In the genomic region with DNA sequence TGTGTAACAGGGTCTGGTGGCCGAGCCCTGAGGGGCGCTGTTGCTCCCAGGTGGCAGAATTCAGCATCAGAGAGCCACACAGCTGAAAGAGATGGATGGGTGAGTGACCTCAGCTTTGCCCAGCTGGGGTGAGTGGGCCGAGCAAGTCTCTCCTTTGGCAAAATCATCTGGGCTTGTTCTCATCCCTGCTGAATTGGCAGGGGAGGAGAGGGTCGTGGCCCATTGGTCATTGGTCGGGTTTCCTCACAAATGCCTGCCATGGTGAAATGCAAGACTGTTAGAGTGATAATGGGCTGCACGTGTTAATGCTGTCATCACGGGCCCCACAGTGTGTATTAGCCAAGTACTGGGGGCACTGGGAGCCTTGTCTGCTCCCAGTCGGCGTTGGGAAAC, we compare ENCODE assay signal across 12 cellular contexts. TPM values are rescaled to one million over a fixed set of nuclear protein-coding genes. Genes with fewer than 3 reads are reported as not detected.
DNase-seq lines count a peak whose midpoint lies in the region; ATAC-seq and TF ChIP-seq lines count a peak whose summit lies in the region.
"Had no signal": no experiment of that assay in that cellular context is flagged by ENCODE, and none has a peak within 500 bp of the region (broad histone marks: within the 10 kb centered on the region; RNA-seq: fewer than 3 reads in every experiment).

No MANE protein-coding gene starts in this region.

- H3K4me3 ChIP-seq in ascending aorta (no peak overlapping the region), SJCRH30 (no peak overlapping the region)

- H3K9me3 ChIP-seq in ascending aorta (no peaks in the 10 kb centered on the region), SJCRH30 (replicated peaks) (no peaks in the 10 kb centered on the region)

- no peaks in the 10 kb centered on the region for H3K9me3 Mint-ChIP-seq in CD14-positive monocyte
- H3K9me3 Mint-ChIP-seq: T-helper 1 cell treated with Interleukin-12 subunit alpha and Interleukin-12 subunit beta and Interleukin-4 antibody, amounts not matched to agents 30 μg/mL and 1 μg/mL, for 36 hours had no signal

- H3K4me1 ChIP-seq in ascending aorta (peaks cover 24 to 79% of the 10 kb centered on the region in 2 donors), SJCRH30 (peaks cover 29% of the 10 kb centered on the region)

- ATAC-seq in left cardiac atrium, result peak; percentile 14 to 28

- peaks cover 66 to 84% of the 10 kb centered on the region in 2 donors for H3K36me3 Mint-ChIP-seq in CD14-positive monocyte

- no peak for DNase-seq in CD14-positive monocyte (ENCODE audit: low spot score)
- DNase-seq in ascending aorta (ENCODE audit: low spot score in 2 of 2), result peak in 1 of 2 donors; percentile 70
- peak; percentile 50 for DNase-seq in left cardiac atrium
- peak; percentile 71 for DNase-seq in renal cortical epithelial cell (ENCODE audit: low read depth)
- DNase-seq in NCI-H345 treated with DMSO at 0.1 percent for 48 hours (lab: John Stamatoyannopoulos, UW; ENCODE audit: unreplicated experiment), result no peak
- no peak for DNase-seq in SJCRH30
- DNase-seq in DMS79 (lab: John Stamatoyannopoulos, UW), result no peak
- DNase-seq in NCI-H345 (lab: John Stamatoyannopoulos, UW), result no peak
- DNase-seq: AML-193; NCI-H1105; stimulated activated CD4-positive, alpha-beta T cell treated with anti-CD3 and anti-CD28 coated beads, Interleukin-2, amount 100 ng/mL, for 48 hours had no signal

- H3K4me1 Mint-ChIP-seq in CD14-positive monocyte, result peaks cover 54% of the 10 kb centered on the region

- H3K36me3 ChIP-seq in ascending aorta (peaks cover 0 to 21% of the 10 kb centered on the region in 2 donors), SJCRH30 (peaks cover 4% of the 10 kb centered on the region; the same call in 1 of the 2 replicates)

- H3K27me3 ChIP-seq in ascending aorta (no peaks in the 10 kb centered on the region), SJCRH30 (no peaks in the 10 kb centered on the region)

- peak overlapping the region in 5 of 7 donors; percentile 61 to 81 (median 78) for H3K27ac Mint-ChIP-seq in CD14-positive monocyte
- H3K27ac Mint-ChIP-seq: T-helper 1 cell treated with Interleukin-12 subunit alpha and Interleukin-12 subunit beta and Interleukin-4 antibody, amounts not matched to agents 30 μg/mL and 1 μg/mL, for 36 hours had no signal

- H3K4me3 Mint-ChIP-seq in CD14-positive monocyte, result no peak overlapping the region
- H3K4me3 Mint-ChIP-seq: T-helper 1 cell treated with Interleukin-12 subunit alpha and Interleukin-12 subunit beta and Interleukin-4 antibody, amounts not matched to agents 30 μg/mL and 1 μg/mL, for 36 hours had no signal

- intact Hi-C loops in CD14-positive monocyte (cut with micrococcal nuclease), result no loop called here
- intact Hi-C loops in ascending aorta (cut with DNase I), result loop anchor here (5.0 kb wide), 1 partner anchor 87 kb away; no protein-coding TSS in a partner anchor
- intact Hi-C loops in left cardiac atrium (cut with DNase I), result no loop called here

- H3K27me3 Mint-ChIP-seq in CD14-positive monocyte (ENCODE audit: low read depth in 3 of 3), result peaks cover 0 to 2% (median 0%) of the 10 kb centered on the region in 3 donors

- H3K27ac ChIP-seq in ascending aorta (peak overlapping the region; percentile 96 to 98), SJCRH30 (no peak overlapping the region)

- TF ChIP-seq CTCF in CD14-positive monocyte (IDR thresholded peaks at IDR 0.05), result no peak
- no peak for TF ChIP-seq CTCF in ascending aorta (IDR thresholded peaks at IDR 0.05)

RNA-seq across cellular contexts. Expression of gene ABHD2, which starts 15.9 kb away (rescaled TPM):
- 10 to 100 TPM; 37.3 to 67.1 TPM for polyA plus RNA-seq in CD14-positive monocyte
- total RNA-seq in ascending aorta (228 TPM), left cardiac atrium (100 to 1,000 TPM in 1 of 2 donors, 10 to 100 TPM in 1; 91.6 to 208 TPM), renal cortical epithelial cell (78.7 and 82.1 TPM in 2 replicates)
- 25.5 and 27.7 TPM in 2 replicates for total RNA-seq in SJCRH30 (2014; rRNA removed; shearing (Covaris generic))

Comparison
In these comparisons a context has a peak if more than half of its experiments do, and no peak if none do; other contexts are left out.
1. DNase-seq: peak in left cardiac atrium (single experiment) and renal cortical epithelial cell (single experiment); none in CD14-positive monocyte (single experiment), NCI-H345 treated with DMSO at 0.1 percent for 48 hours (single experiment), SJCRH30 (0 of 2), DMS79 (single experiment) and NCI-H345 (single experiment).